8 cellular contexts compared by ENCODE assay signal in genomic region chr12:76348079-76348901, GRCh38. TPM values are rescaled to one million over a fixed set of nuclear protein-coding genes. Genes with fewer than 3 reads are reported as not detected.
A peak's percentile ranks its signal among the peaks of the same experiment; 100 is the strongest.
DNase-seq lines count a peak whose midpoint lies in the region; TF ChIP-seq lines count a peak whose summit lies in the region.

BBS10 (minus strand) TSS chr12:76348415; CDS start chr12:76348358, 57 bp downstream.

- no peaks in the 10 kb centered on the region for H4K20me1 ChIP-seq in MM.1S (ENCODE audit: insufficient read depth, low read length)

- H3K9ac ChIP-seq in MM.1S (ENCODE audit: low read length) = peak within 1 kb of the TSS; percentile 74

- H2AFZ ChIP-seq in MM.1S (ENCODE audit: low read length) = peak within 1 kb of the TSS; percentile 85

- no peak for TF ChIP-seq EP300 in suprapubic skin (IDR thresholded peaks at IDR 0.05)

- peak; percentile 56 for TF ChIP-seq CTCF in MM.1S (IDR thresholded peaks at IDR 0.05; ENCODE audit: low read length)
- peak; percentile 21 to 44 for TF ChIP-seq CTCF in suprapubic skin (IDR thresholded peaks at IDR 0.05)

- H3K27me3 ChIP-seq in MM.1S (replicated peaks; ENCODE audit: insufficient read depth, low read length) (no peaks in the 10 kb centered on the region), SJCRH30 (no peaks in the 10 kb centered on the region), suprapubic skin (no peaks in the 10 kb centered on the region)

- peak within 1 kb of the TSS; percentile 89 for H3K4me2 ChIP-seq in MM.1S (ENCODE audit: low read depth, low read length)

- H3K9me3 ChIP-seq in MM.1S (replicated peaks; ENCODE audit: insufficient read depth, low read length) (no peaks in the 10 kb centered on the region), SJCRH30 (replicated peaks) (no peaks in the 10 kb centered on the region), suprapubic skin (no peaks in the 10 kb centered on the region)

- H3K9me2 ChIP-seq in MM.1S (replicated peaks; ENCODE audit: insufficient read depth, low read length) = no peaks in the 10 kb centered on the region

- H3K4me1 Mint-ChIP-seq in activated naive CD4-positive, alpha-beta T cell treated with anti-CD3 and anti-CD28 coated beads for 36 hours (ENCODE audit: low read depth) = peaks cover 22% of the 10 kb centered on the region

- WGBS in suprapubic skin = 2% methylated on average over 42 of the region's 49 CpGs

- peak within 1 kb of the TSS; percentile 86 for H3K27ac Mint-ChIP-seq in activated naive CD4-positive, alpha-beta T cell treated with anti-CD3 and anti-CD28 coated beads for 36 hours

- CTCF ChIA-PET in activated naive CD4-positive, alpha-beta T cell treated with anti-CD3 and anti-CD28 coated beads for 36 hours (lab: Charles Lee) = interaction anchor here (0.8 to 2.3 kb wide), 8 partner anchors 10 to 822 kb away, joined by 3 to 6 read pairs (median 4); no protein-coding TSS in a partner anchor

- peaks cover 10% of the 10 kb centered on the region for H3F3A ChIP-seq in MM.1S (ENCODE audit: insufficient read depth, low read length)

- intact Hi-C loops in activated naive CD4-positive, alpha-beta T cell treated with anti-CD3 and anti-CD28 coated beads for 36 hours (cut with micrococcal nuclease) = loop anchor here (1.0 to 5.0 kb wide), 11 partner anchors 73 to 1016 kb away; partner anchors contain the start of genes CAPS2, GLIPR1, GLIPR1L1 and KRR1

- no peaks in the 10 kb centered on the region for H3K27me3 Mint-ChIP-seq in activated naive CD4-positive, alpha-beta T cell treated with anti-CD3 and anti-CD28 coated beads for 36 hours (ENCODE audit: low read depth)

- peak within 1 kb of the TSS; percentile 65; the same call in 1 of the 2 replicates for H3K27ac ChIP-seq in MM.1S (ENCODE audit: low read length)
- H3K27ac ChIP-seq in SJCRH30 = peak within 1 kb of the TSS; percentile 72
- H3K27ac ChIP-seq in suprapubic skin = peak within 1 kb of the TSS; percentile 89

- H3K4me1 ChIP-seq in MM.1S (ENCODE audit: low read length) (peaks cover 12% of the 10 kb centered on the region; the same call in 1 of the 2 replicates), SJCRH30 (no peaks in the 10 kb centered on the region), suprapubic skin (peaks cover 31% of the 10 kb centered on the region)

- H3K36me3 ChIP-seq in MM.1S (replicated peaks; ENCODE audit: insufficient read depth, low read length) = no peaks in the 10 kb centered on the region
- no peaks in the 10 kb centered on the region for H3K36me3 ChIP-seq in SJCRH30
- no peaks in the 10 kb centered on the region for H3K36me3 ChIP-seq in suprapubic skin

- H3K4me3 ChIP-seq in MM.1S (ENCODE audit: low read length) (peak within 1 kb of the TSS; percentile 80), SJCRH30 (peak within 1 kb of the TSS; percentile 76), suprapubic skin (peak within 1 kb of the TSS; percentile 85)

- no peaks in the 10 kb centered on the region for H3K9me3 Mint-ChIP-seq in activated naive CD4-positive, alpha-beta T cell treated with anti-CD3 and anti-CD28 coated beads for 36 hours

- peak in 1 of 2 donors; percentile 30 for TF ChIP-seq POLR2A in suprapubic skin (IDR thresholded peaks at IDR 0.05)

- peak within 1 kb of the TSS; percentile 90 for H3K4me3 Mint-ChIP-seq in activated naive CD4-positive, alpha-beta T cell treated with anti-CD3 and anti-CD28 coated beads for 36 hours

- peaks cover 12% of the 10 kb centered on the region for H3K79me2 ChIP-seq in MM.1S (ENCODE audit: low read length)

- DNase-seq in GM03348 (ENCODE audit: low spot score) (peak; percentile 96), HCEC 1CT (peak; percentile 93), MM.1S (peak; percentile 92), SJCRH30 (peak; percentile 92 to 94), germinal center (ENCODE audit: low spot score) (peak; percentile 92), nucleus accumbens (lab: John Stamatoyannopoulos, UW) (peak; percentile 57 to 95 (median 87)), suprapubic skin (ENCODE audit: low spot score in 2 of 2) (peak; percentile 93 to 94)
- DNase-seq in activated naive CD4-positive, alpha-beta T cell treated with anti-CD3 and anti-CD28 coated beads for 36 hours = peak; percentile 92

- H3K36me3 Mint-ChIP-seq in activated naive CD4-positive, alpha-beta T cell treated with anti-CD3 and anti-CD28 coated beads for 36 hours (ENCODE audit: low read depth) = peaks cover 3% of the 10 kb centered on the region

RNA-seq across cellular contexts. Expression of gene BBS10, which starts in this region (rescaled TPM):
- total RNA-seq in SJCRH30 (2014; rRNA removed; shearing (Covaris generic)) = 13.9 and 15.7 TPM in 2 replicates
- 1 to 10 TPM; 3.3 TPM for total RNA-seq in activated naive CD4-positive, alpha-beta T cell treated with anti-CD3 and anti-CD28 coated beads for 36 hours
- 10 to 100 TPM in 2 of 4 donors, 1 to 10 TPM in 2; 7.6 to 11.7 (median 9.6) TPM for total RNA-seq in suprapubic skin

Comparison
In these comparisons a context has a peak if more than half of its experiments do, and no peak if none do; other contexts are left out.
1. Peak in every context shown above with its lines: DNase-seq, H3K4me3 ChIP-seq and H3K27ac ChIP-seq.